In genomic region chr5:43815504-43815903, GRCh38 we compare ENCODE assay signal across 20 cellular contexts.
DNase-seq lines count a peak whose midpoint lies in the region; ATAC-seq, FAIRE-seq and TF ChIP-seq lines count a peak whose summit lies in the region.
"Had no signal": no experiment of that assay in that cellular context is flagged by ENCODE, and none has a peak within 500 bp of the region (broad histone marks: within the 10 kb centered on the region; RNA-seq: fewer than 3 reads in every experiment).

No MANE protein-coding gene starts in this region.

- ATAC-seq in K562 = no peak
- ATAC-seq in body of pancreas = no peak
- ATAC-seq: CD8-positive, alpha-beta T cell; GM12878; GM23338; HCT116 had no signal

- H3K4me1 ChIP-seq in HEK293 (ENCODE audit: control insufficient read depth, insufficient read depth, low read length) = no peaks in the 10 kb centered on the region
- H3K4me1 ChIP-seq in K562 (replicated peaks in 1 of 2; ENCODE audit: control insufficient read depth in 2 of 2, insufficient read depth in 2 of 2, low read length in 2 of 2) = no peaks in the 10 kb centered on the region
- H3K4me1 ChIP-seq in body of pancreas = no peaks in the 10 kb centered on the region
- H3K4me1 ChIP-seq: BLaER1, Caco-2 had no signal

- CTCF ChIA-PET in HEK293 (lab: Yijun Ruan, JAX) (no interaction called here), K562 (lab: Yijun Ruan, JAX; ENCODE audit: low intra/inter-chr PET ratio) (no interaction called here), GM10248 (lab: Yijun Ruan, JAX) (interaction anchor here (1.2 kb wide), 1 partner anchor 9 kb away, joined by 3 read pairs; no protein-coding TSS in a partner anchor)

- DNase-seq in OCI-M1 (lab: John Stamatoyannopoulos, UW) (peak; percentile 26), K562 (ENCODE audit: extremely low read depth in 1 of 4, low spot score in 3 of 4) (no peak), putamen (ENCODE audit: low spot score) (no peak), GM10248 (ENCODE audit: extremely low spot score) (no peak), body of pancreas (no peak)
- DNase-seq: Caco-2; CD4-positive, CD25-positive, alpha-beta regulatory T cell; CD8-positive, alpha-beta T cell; DMS153; DND-41; H9; HFFc6 had no signal

- H3K36me3 ChIP-seq in HEK293 (ENCODE audit: control insufficient read depth in 2 of 2, insufficient read depth in 1 of 2, low read length in 2 of 2) = no peaks in the 10 kb centered on the region
- H3K36me3 ChIP-seq in K562 (ENCODE audit: control insufficient read depth, insufficient read depth, low read length) = no peaks in the 10 kb centered on the region
- H3K36me3 ChIP-seq in body of pancreas (replicated peaks in 1 of 2; ENCODE audit: insufficient read depth in 1 of 2, low read depth in 2 of 2) = no peaks in the 10 kb centered on the region
- H3K36me3 ChIP-seq: BLaER1 had no signal

- H3K4me2 ChIP-seq in K562 (ENCODE audit: insufficient read depth, low read length) = no peak overlapping the region
- H3K4me2 ChIP-seq: BLaER1, GM23338 had no signal

- in situ Hi-C loops in K562 (cut with MboI) = no loop called here

- intact Hi-C loops in K562 (cut with micrococcal nuclease) (no loop called here), body of pancreas (cut with DNase I) (no loop called here)

- TF ChIP-seq RAD21 in K562 (CRISPR knock-in tag; conservative IDR thresholded peaks at IDR 0.05 in 1 of 2, IDR thresholded peaks at IDR 0.05 in 1 of 2) = no peak

- TF ChIP-seq POLR2A in K562 (conservative IDR thresholded peaks at IDR 0.05) = no peak
- TF ChIP-seq POLR2A in body of pancreas (IDR thresholded peaks at IDR 0.05) = no peak

- no peak overlapping the region for H3K9ac ChIP-seq in K562 (ENCODE audit: insufficient read depth in 1 of 2, low read depth in 2 of 2, low read length in 2 of 2)
- H3K9ac ChIP-seq: BLaER1 had no signal

- no peak overlapping the region for H2AFZ ChIP-seq in K562 (ENCODE audit: low read depth, low read length)
- H2AFZ ChIP-seq: GM23338 had no signal

- no TSS peak for BruUV-seq in K562 (replicated peaks; lab: Mats Ljungman, UMichigan)

- no peak for TF ChIP-seq EP300 in K562 (IDR thresholded peaks at IDR 0.05; ENCODE audit: low read length)

- POLR2A ChIA-PET in HEK293 (lab: Yijun Ruan, JAX) = no interaction called here
- POLR2A ChIA-PET in K562 (lab: Yijun Ruan, JAX) = no interaction called here
- POLR2A ChIA-PET in GM10248 (lab: Yijun Ruan, JAX) = no interaction called here

- H3K4me3 ChIP-seq in HEK293 (ENCODE audit: low read depth, low read length) = no peak overlapping the region
- H3K4me3 ChIP-seq in K562 = no peak overlapping the region
- no peak overlapping the region for H3K4me3 ChIP-seq in body of pancreas
- H3K4me3 ChIP-seq: BLaER1, GM12878, GM23338 had no signal

- H4K20me1 ChIP-seq in K562 (replicated peaks; ENCODE audit: control insufficient read depth, insufficient read depth, low read length) = no peaks in the 10 kb centered on the region
- H4K20me1 ChIP-seq: BLaER1 had no signal

- no peaks in the 10 kb centered on the region for H3K9me1 ChIP-seq in K562 (ENCODE audit: control insufficient read depth, insufficient read depth, low read length)

- no peak for TF ChIP-seq CTCF in HEK293 (tag by site-specific recombination; IDR thresholded peaks at IDR 0.05)
- no peak for TF ChIP-seq CTCF in K562 (IDR thresholded peaks at IDR 0.05 in 2 of 3, conservative IDR thresholded peaks at IDR 0.05 in 1 of 3; ENCODE audit: insufficient read depth in 2 of 3, low read depth in 1 of 3, low read length in 3 of 3)
- no peak for TF ChIP-seq CTCF in GM10248 (IDR thresholded peaks at IDR 0.05; ENCODE audit: control extremely low read depth, extremely low read depth, low read depth, missing control alignments)
- no peak for TF ChIP-seq CTCF in body of pancreas (IDR thresholded peaks at IDR 0.05)

- FAIRE-seq in K562 (lab: Jason Lieb, UNC) = no peak
- FAIRE-seq: G401.6, GM12878, GM19239 had no signal

- H3K27me3 ChIP-seq in K562 (ENCODE audit: control insufficient read depth in 2 of 2, insufficient read depth in 2 of 2, low read length in 2 of 2) = no peaks in the 10 kb centered on the region
- no peaks in the 10 kb centered on the region for H3K27me3 ChIP-seq in body of pancreas
- H3K27me3 ChIP-seq: BLaER1 had no signal

- no peaks in the 10 kb centered on the region for H3K79me2 ChIP-seq in K562 (ENCODE audit: control insufficient read depth, insufficient read depth, low read length)

- H3K27ac ChIP-seq in HEK293 (ENCODE audit: extremely low read depth, low read depth, low read length) (no peak overlapping the region), K562 (ENCODE audit: extremely low read depth, low read depth, low read length) (no peak overlapping the region), body of pancreas (no peak overlapping the region)
- H3K27ac ChIP-seq: BLaER1, C4-2B had no signal

- H3K9me3 ChIP-seq in HEK293 (ENCODE audit: control insufficient read depth, insufficient read depth, low read depth, low read length) = no peaks in the 10 kb centered on the region
- H3K9me3 ChIP-seq in K562 (replicated peaks; ENCODE audit: control insufficient read depth, insufficient read depth, low read depth, low read length) = 0 out of 2 replicates have a peak, but pooled peaks cover 3% of the 10 kb centered on the region
- peaks cover 0 to 20% (median 0%) of the 10 kb centered on the region in 3 donors for H3K9me3 ChIP-seq in body of pancreas
- H3K9me3 ChIP-seq: Caco-2 had no signal

TF ChIP-seq in HEK293, 187 proteins besides CTCF, POLR2A, EP300 and RAD21:
- no peak for TF ChIP-seq ZNF837 (tag by site-specific recombination; IDR thresholded peaks at IDR 0.05)
- no peak for TF ChIP-seq GLIS1 (tag by site-specific recombination; IDR thresholded peaks at IDR 0.05)
- no peak for TF ChIP-seq ATF2 (tag by site-specific recombination; IDR thresholded peaks at IDR 0.05; ENCODE audit: low read depth)
- no peak for TF ChIP-seq ZNF660 (tag by site-specific recombination; IDR thresholded peaks at IDR 0.05)
- TF ChIP-seq ZNF585B (tag by site-specific recombination; IDR thresholded peaks at IDR 0.05) = peak; percentile 97
- no peak for TF ChIP-seq ZNF274 (IDR thresholded peaks at IDR 0.05; ENCODE audit: low read length)
- no peak for TF ChIP-seq ZNF274 (tag by site-specific recombination; IDR thresholded peaks at IDR 0.05; ENCODE audit: borderline replicate concordance)
- TF ChIP-seq, protein P1, sequence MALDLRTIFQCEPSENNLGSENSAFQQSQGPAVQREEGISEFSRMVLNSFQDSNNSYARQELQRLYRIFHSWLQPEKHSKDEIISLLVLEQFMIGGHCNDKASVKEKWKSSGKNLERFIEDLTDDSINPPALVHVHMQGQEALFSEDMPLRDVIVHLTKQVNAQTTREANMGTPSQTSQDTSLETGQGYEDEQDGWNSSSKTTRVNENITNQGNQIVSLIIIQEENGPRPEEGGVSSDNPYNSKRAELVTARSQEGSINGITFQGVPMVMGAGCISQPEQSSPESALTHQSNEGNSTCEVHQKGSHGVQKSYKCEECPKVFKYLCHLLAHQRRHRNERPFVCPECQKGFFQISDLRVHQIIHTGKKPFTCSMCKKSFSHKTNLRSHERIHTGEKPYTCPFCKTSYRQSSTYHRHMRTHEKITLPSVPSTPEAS (tag by site-specific recombination; IDR thresholded peaks at IDR 0.05) = no peak
- no peak for TF ChIP-seq KLF9 (tag by site-specific recombination; IDR thresholded peaks at IDR 0.05; ENCODE audit: low read depth)

TF ChIP-seq in K562, 482 proteins besides CTCF, POLR2A, EP300 and RAD21 (continues in another document):
- TF ChIP-seq ARID3B (CRISPR knock-in tag; IDR thresholded peaks at IDR 0.05; ENCODE audit: borderline replicate concordance) = no peak
- no peak for TF ChIP-seq TEAD2 (tag; IDR thresholded peaks at IDR 0.05)
- no peak for TF ChIP-seq ETV1 (tag; conservative IDR thresholded peaks at IDR 0.05; ENCODE audit: low read depth)
- TF ChIP-seq ZBTB34 (CRISPR knock-in tag; IDR thresholded peaks at IDR 0.05) = no peak
- no peak for TF ChIP-seq ZNF589 (CRISPR knock-in tag; IDR thresholded peaks at IDR 0.05; ENCODE audit: low read depth)
- TF ChIP-seq TRIM28 (IDR thresholded peaks at IDR 0.05) = 0 out of 2 replicates have a peak, but pooled peaks have one; percentile 24

Comparison
In these comparisons a context has a peak if more than half of its experiments do, and no peak if none do; other contexts are left out.
1. Of the 44 proteins assayed by ChIP-seq in both K562 and HEK293: peak only in K562: TRIM28; only in HEK293: none; in both: none; in neither: 43.